8 cellular contexts compared by ENCODE assay signal in the genomic region with DNA sequence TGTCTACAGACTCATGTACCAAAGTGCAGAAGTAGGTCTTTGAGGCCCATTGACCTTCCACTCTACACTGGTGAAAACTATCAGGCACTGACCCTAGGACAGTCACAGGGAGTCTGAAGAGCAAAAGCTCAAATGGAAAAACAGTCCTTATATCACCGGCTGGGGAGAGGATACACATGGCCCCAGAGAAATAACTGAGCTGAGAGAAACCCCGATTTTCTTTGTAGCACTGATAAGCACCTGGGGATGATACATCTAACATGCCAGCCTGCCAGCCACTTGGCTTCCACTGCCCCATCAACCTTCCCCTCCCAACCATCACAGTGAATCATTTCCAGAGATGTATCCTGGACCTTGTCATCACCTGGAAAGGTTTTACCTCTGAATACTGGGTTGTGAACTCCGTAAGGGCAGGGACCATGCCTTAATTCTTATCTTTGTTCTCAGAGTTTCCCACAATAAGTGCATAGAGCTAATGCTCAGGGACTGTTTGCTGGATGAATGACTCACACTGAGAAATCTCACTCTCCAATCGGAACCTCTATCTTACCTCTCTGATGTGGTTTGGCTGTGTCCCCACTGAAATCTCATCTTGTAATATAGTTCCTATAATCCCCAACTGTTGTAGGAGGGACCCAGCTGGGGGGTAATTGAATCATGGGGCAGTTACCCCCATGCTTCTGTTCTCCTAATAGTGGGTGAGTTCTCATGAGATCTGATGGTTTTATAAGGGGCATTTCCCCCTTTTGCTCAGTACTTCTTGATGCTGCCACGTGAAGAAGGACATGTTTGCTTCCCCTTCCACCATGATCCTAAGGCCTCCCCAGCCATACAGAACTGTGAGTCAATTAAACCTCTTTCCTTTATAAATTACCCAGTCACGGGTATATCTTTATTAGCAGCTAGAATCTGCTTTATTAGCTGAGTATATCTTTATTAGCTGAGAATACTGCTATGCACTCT. TPM values are rescaled to one million over a fixed set of nuclear protein-coding genes. Genes with fewer than 3 reads are reported as not detected.
DNase-seq lines count a peak whose midpoint lies in the region; ATAC-seq and TF ChIP-seq lines count a peak whose summit lies in the region.

No MANE protein-coding gene starts in this region.

- H3K9me2 ChIP-seq in Karpas-422 (replicated peaks; ENCODE audit: insufficient read depth, low read length) = no peaks in the 10 kb centered on the region

- CTCF ChIA-PET in WTC11 (lab: Charles Lee) = no interaction called here

- no peaks in the 10 kb centered on the region for H3K36me3 ChIP-seq in Karpas-422 (ENCODE audit: insufficient read depth, low read length)

- no peaks in the 10 kb centered on the region for H3K4me1 ChIP-seq in Karpas-422 (ENCODE audit: low read length)

- H4K20me1 ChIP-seq in Karpas-422 (ENCODE audit: insufficient read depth, low read depth, low read length) = no peaks in the 10 kb centered on the region

- H3K9me3 Mint-ChIP-seq in WTC11 = no peaks in the 10 kb centered on the region

- no peak overlapping the region for H2AFZ ChIP-seq in Karpas-422 (ENCODE audit: low read length)

- POLR2A ChIA-PET in WTC11 (lab: Charles Lee) = no interaction called here

- no peak for TF ChIP-seq CTCF in WTC11 (IDR thresholded peaks at IDR 0.05)

- no peak overlapping the region for H3K4me3 Mint-ChIP-seq in WTC11

- no peak overlapping the region for H3K27ac ChIP-seq in Karpas-422 (ENCODE audit: low read length)

- H3K4me3 ChIP-seq in Karpas-422 (ENCODE audit: low read length) = no peak overlapping the region

- H3K27me3 ChIP-seq in Karpas-422 (ENCODE audit: low read length) = no peaks in the 10 kb centered on the region

- H3K27ac Mint-ChIP-seq in WTC11 = no peak overlapping the region

- H3K36me3 Mint-ChIP-seq in WTC11 = no peaks in the 10 kb centered on the region

- ATAC-seq in GM18868 (IDR thresholded peaks at IDR 0.05; ENCODE audit: unreplicated experiment) = peak; percentile 97
- ATAC-seq in HG03025 (IDR thresholded peaks at IDR 0.05; ENCODE audit: low FRiP score, unreplicated experiment) = peak; percentile 65
- ATAC-seq in WTC11 = no peak

- H3K79me2 ChIP-seq in Karpas-422 (ENCODE audit: low read length) = no peaks in the 10 kb centered on the region

- H3K9me3 ChIP-seq in Karpas-422 (ENCODE audit: low read length) = no peaks in the 10 kb centered on the region

- H3K27me3 Mint-ChIP-seq in WTC11 (ENCODE audit: low read depth) = no peaks in the 10 kb centered on the region

- peaks cover 12% of the 10 kb centered on the region for H3K4me1 Mint-ChIP-seq in WTC11

- no peak overlapping the region for H3K9ac ChIP-seq in Karpas-422 (ENCODE audit: low read length)

- no peak for DNase-seq in WTC11 (ENCODE audit: low spot score)
- peak; percentile 17 to 68 for DNase-seq in lung microvascular endothelial cell (ENCODE audit: low read depth in 2 of 2)
- DNase-seq in DMS 273 (lab: John Stamatoyannopoulos, UW; ENCODE audit: unreplicated experiment) = no peak
- DNase-seq in Karpas-422 = no peak
- no peak for DNase-seq in stimulated activated CD4-positive, alpha-beta T cell treated with anti-CD3 and anti-CD28 coated beads, Interleukin-4, amount 100 ng/mL, for 4 hours
- DNase-seq in NCI-H748 (lab: John Stamatoyannopoulos, UW; ENCODE audit: unreplicated experiment) = no peak

- no peak overlapping the region for H3K4me2 ChIP-seq in Karpas-422 (ENCODE audit: low read depth, low read length, poor library complexity, severe bottlenecking)

TF ChIP-seq in WTC11, 78 proteins besides CTCF, POLR2A, EP300 and RAD21:
- TF ChIP-seq GABPB1 (CRISPR knock-in tag; IDR thresholded peaks at IDR 0.05) (peak; percentile 53), IRF1 (CRISPR knock-in tag; IDR thresholded peaks at IDR 0.05) (no peak)

RNA-seq across cellular contexts. Expression of gene EVA1A, which starts 37.1 kb away (rescaled TPM):
- 3.2 to 4.1 TPM (median 3.3 TPM) in 3 replicates for total RNA-seq in WTC11 (2021)
- total RNA-seq in lung microvascular endothelial cell = 19.0 and 43.5 TPM in 2 replicates
- total RNA-seq in Karpas-422 (2014; rRNA removed; shearing (Covaris generic); ENCODE audit: low replicate concordance) = not detected in 2 replicates

Comparison
In these comparisons a context has a peak if more than half of its experiments do, and no peak if none do; other contexts are left out.
1. DNase-seq: peak in lung microvascular endothelial cell (2 of 2); none in WTC11 (single experiment), DMS 273 (single experiment), Karpas-422 (single experiment), stimulated activated CD4-positive, alpha-beta T cell treated with anti-CD3 and anti-CD28 coated beads, Interleukin-4, amount 100 ng/mL, for 4 hours (0 of 2) and NCI-H748 (single experiment).